In the genomic region with DNA sequence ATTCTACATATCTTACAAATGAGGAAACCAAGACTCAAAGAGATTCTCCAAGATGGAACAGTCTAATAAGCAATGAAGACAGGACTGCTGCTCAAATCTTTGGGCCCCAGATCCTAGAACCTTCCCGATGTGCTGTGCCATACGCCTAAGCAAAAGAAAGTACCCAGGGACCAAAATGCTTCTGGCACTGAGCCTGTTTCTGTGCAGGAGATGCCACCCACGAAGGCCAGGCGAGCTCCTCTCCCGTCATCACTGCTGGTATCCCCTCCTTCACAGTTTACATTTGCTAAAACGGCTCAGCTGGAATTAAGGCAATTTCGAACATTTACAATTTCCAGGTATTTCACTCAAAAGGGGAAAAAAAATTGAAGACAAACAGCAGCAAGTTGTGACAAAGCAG, we compare ENCODE assay signal across 27 cellular contexts.
"Had no signal": no experiment of that assay in that cellular context is flagged by ENCODE, and none has a peak within 500 bp of the region (broad histone marks: within the 10 kb centered on the region; RNA-seq: fewer than 3 reads in every experiment).

No MANE protein-coding gene starts in this region.

- H3K27me3 Mint-ChIP-seq: activated CD8-positive, alpha-beta T cell treated with anti-CD3 and anti-CD28 coated beads for 36 hours; activated naive CD8-positive, alpha-beta T cell; activated T-helper 17 cell treated with anti-CD3 and anti-CD28 coated beads, Interleukin-2, amount 50 U/mL, for 72 hours; central memory CD8-positive, alpha-beta T cell; dendritic cell treated with granulocyte-macrophage colony-stimulating factor and Interleukin-4, amounts not matched to agents 40 ng/mL and 50 ng/mL, for 4 days; effector memory CD8-positive, alpha-beta T cell had no signal

- DNase-seq: activated CD4-positive, alpha-beta T cell treated with anti-CD3 and anti-CD28 coated beads for 4 hours; activated CD4-positive, alpha-beta T cell treated with anti-CD3 and anti-CD28 coated beads, Interleukin-2, amount 50 U/mL, for 1 hour; activated CD4-positive, alpha-beta T cell treated with anti-CD3 and anti-CD28 coated beads, Interleukin-2, amount 50 U/mL, for 48 hours; activated CD4-positive, CD25-positive, alpha-beta regulatory T cell; activated CD4-positive, CD25-positive, alpha-beta regulatory T cell treated with anti-CD3 and anti-CD28 coated beads, Interleukin-2, amount 50 U/mL, for 72 hours; activated CD8-positive, alpha-beta memory T cell treated with anti-CD3 and anti-CD28 coated beads for 24 hours; activated CD8-positive, alpha-beta T cell treated with anti-CD3 and anti-CD28 coated beads for 36 hours; activated effector memory CD4-positive, alpha-beta T cell treated with Interleukin-2 at 50 U/mL for 16 hours; activated gamma-delta T cell treated with Interleukin-2 at 50 U/mL for 16 hours; activated naive CD4-positive, alpha-beta T cell treated with anti-CD3 and anti-CD28 coated beads, Interleukin-2, amount 50 U/mL, for 16 hours; activated naive CD4-positive, alpha-beta T cell treated with Interleukin-2 at 50 U/mL for 16 hours; activated T-cell treated with anti-CD3 and anti-CD28 coated beads, Interleukin-2, amount 50 U/mL, for 4 hours; amniotic stem cell; brain microvascular endothelial cell; effector CD4-positive, alpha-beta T cell; effector memory CD8-positive, alpha-beta T cell; esophagus squamous epithelium; foreskin melanocyte; T-helper 2 cell had no signal

- H3K36me3 ChIP-seq: brain microvascular endothelial cell had no signal

- H3K27ac ChIP-seq: brain microvascular endothelial cell, coronary artery, epithelial cell of prostate, esophagus squamous epithelium, gastroesophageal sphincter had no signal

- H3K27ac Mint-ChIP-seq: activated CD8-positive, alpha-beta T cell treated with anti-CD3 and anti-CD28 coated beads for 36 hours; activated naive CD8-positive, alpha-beta T cell; activated T-helper 17 cell treated with anti-CD3 and anti-CD28 coated beads, Interleukin-2, amount 50 U/mL, for 72 hours; dendritic cell treated with granulocyte-macrophage colony-stimulating factor and Interleukin-4, amounts not matched to agents 40 ng/mL and 50 ng/mL, for 4 days; effector memory CD8-positive, alpha-beta T cell had no signal

- H3K9me3 ChIP-seq: esophagus squamous epithelium, gastroesophageal sphincter had no signal

- H3K27me3 ChIP-seq: brain microvascular endothelial cell, esophagus squamous epithelium, gastroesophageal sphincter had no signal

- FAIRE-seq: astrocyte had no signal

- H3K4me1 Mint-ChIP-seq: activated T-helper 17 cell treated with anti-CD3 and anti-CD28 coated beads, Interleukin-2, amount 50 U/mL, for 72 hours; central memory CD8-positive, alpha-beta T cell had no signal

- H3K4me3 Mint-ChIP-seq: activated CD8-positive, alpha-beta T cell treated with anti-CD3 and anti-CD28 coated beads for 36 hours; activated naive CD8-positive, alpha-beta T cell; activated T-cell treated with anti-CD3 and anti-CD28 coated beads, Interleukin-2, amount 50 U/mL, for 4 hours; activated T-helper 17 cell treated with anti-CD3 and anti-CD28 coated beads, Interleukin-2, amount 50 U/mL, for 72 hours; central memory CD8-positive, alpha-beta T cell; dendritic cell treated with granulocyte-macrophage colony-stimulating factor and Interleukin-4, amounts not matched to agents 40 ng/mL and 50 ng/mL, for 4 days; effector memory CD8-positive, alpha-beta T cell had no signal

- H3K4me3 ChIP-seq: coronary artery, esophagus squamous epithelium, gastroesophageal sphincter had no signal

- H3K9me3 Mint-ChIP-seq: activated CD8-positive, alpha-beta T cell treated with anti-CD3 and anti-CD28 coated beads for 36 hours; activated T-cell treated with anti-CD3 and anti-CD28 coated beads, Interleukin-2, amount 50 U/mL, for 4 hours; activated T-helper 17 cell treated with anti-CD3 and anti-CD28 coated beads, Interleukin-2, amount 50 U/mL, for 72 hours; central memory CD8-positive, alpha-beta T cell; dendritic cell treated with granulocyte-macrophage colony-stimulating factor and Interleukin-4, amounts not matched to agents 40 ng/mL and 50 ng/mL, for 4 days; effector memory CD8-positive, alpha-beta T cell had no signal
